In genomic region chr15:44726568-44727461, GRCh38 we compare ENCODE assay signal across 8 cellular contexts. TPM values are rescaled to one million over a fixed set of nuclear protein-coding genes. Genes with fewer than 3 reads are reported as not detected.
A peak's percentile ranks its signal among the peaks of the same experiment; 100 is the strongest.
DNase-seq lines count a peak whose midpoint lies in the region; ATAC-seq and TF ChIP-seq lines count a peak whose summit lies in the region.

No MANE protein-coding gene starts in this region.

- H3K36me3 ChIP-seq in Peyer's patch: peaks cover 0 to 6% (median 0%) of the 10 kb centered on the region in 3 donors

- peak; percentile 45 to 46 for TF ChIP-seq POLR2A in Peyer's patch (IDR thresholded peaks at IDR 0.05)

- peaks cover 0 to 39% (median 16%) of the 10 kb centered on the region in 4 donors for H3K4me1 ChIP-seq in Peyer's patch

- intact Hi-C loops in posterior cingulate gyrus (cut with DNase I): no loop called here

- DNase-seq in activated gamma-delta T cell treated with Interleukin-2 at 50 U/mL for 16 hours (peak; percentile 75), activated gamma-delta T cell (lab: John Stamatoyannopoulos, UW) (no peak), Peyer's patch (peak in 2 of 3 donors; percentile 81 to 91), germinal center (ENCODE audit: low spot score) (peak; percentile 70), skeletal muscle cell (ENCODE audit: low read depth) (peak; percentile 83), posterior cingulate gyrus (no peak)
- peak; percentile 87 for DNase-seq in activated effector memory CD4-positive, alpha-beta T cell treated with anti-CD3 and anti-CD28 coated beads, Interleukin-2, amount 50 U/mL, for 16 hours

- ATAC-seq in HG02973 (IDR thresholded peaks at IDR 0.05; ENCODE audit: unreplicated experiment): peak; percentile 28

- H3K27ac ChIP-seq in Peyer's patch: peak overlapping the region; percentile 94 to 98 (median 96)

- no peaks in the 10 kb centered on the region for H3K27me3 ChIP-seq in Peyer's patch

- peak overlapping the region; percentile 1 to 30 (median 13) for H3K4me3 ChIP-seq in Peyer's patch
- H3K4me3 ChIP-seq in skeletal muscle cell (ENCODE audit: low read depth, low read length): no peak overlapping the region

- no peaks in the 10 kb centered on the region for H3K9me3 ChIP-seq in Peyer's patch

- TF ChIP-seq CTCF in Peyer's patch (IDR thresholded peaks at IDR 0.05): peak in 2 of 6 experiments; percentile 17 to 33

RNA-seq across cellular contexts. Expression of gene TRIM69, which starts 9.5 kb away (rescaled TPM):
- 10 to 100 TPM in 2 of 4 donors, 1 to 10 TPM in 2; 6.7 to 11.7 (median 8.9) TPM for total RNA-seq in Peyer's patch

RNA-seq across cellular contexts. Expression of gene B2M, which starts 15.5 kb away (rescaled TPM):
- total RNA-seq in Peyer's patch: over 10,000 TPM in 1 of 4 donors, 1,000 to 10,000 TPM in 3; 2,244 to 13,999 (median 5,894) TPM

RNA-seq across cellular contexts. Expression of gene PATL2, which starts 15.7 kb away (rescaled TPM):
- total RNA-seq in Peyer's patch: 10 to 100 TPM in 2 of 4 donors, 1 to 10 TPM in 2; 4.0 to 35.5 (median 9.5) TPM

Comparison
In these comparisons a context has a peak if more than half of its experiments do, and no peak if none do; other contexts are left out.
1. DNase-seq: peak in activated gamma-delta T cell treated with Interleukin-2 at 50 U/mL for 16 hours (single experiment), Peyer's patch (2 of 3), activated effector memory CD4-positive, alpha-beta T cell treated with anti-CD3 and anti-CD28 coated beads, Interleukin-2, amount 50 U/mL, for 16 hours (single experiment), germinal center (single experiment) and skeletal muscle cell (single experiment); none in activated gamma-delta T cell (single experiment) and posterior cingulate gyrus (0 of 10).